Comparison of ENCODE assay signal across 8 cellular contexts in the genomic region with DNA sequence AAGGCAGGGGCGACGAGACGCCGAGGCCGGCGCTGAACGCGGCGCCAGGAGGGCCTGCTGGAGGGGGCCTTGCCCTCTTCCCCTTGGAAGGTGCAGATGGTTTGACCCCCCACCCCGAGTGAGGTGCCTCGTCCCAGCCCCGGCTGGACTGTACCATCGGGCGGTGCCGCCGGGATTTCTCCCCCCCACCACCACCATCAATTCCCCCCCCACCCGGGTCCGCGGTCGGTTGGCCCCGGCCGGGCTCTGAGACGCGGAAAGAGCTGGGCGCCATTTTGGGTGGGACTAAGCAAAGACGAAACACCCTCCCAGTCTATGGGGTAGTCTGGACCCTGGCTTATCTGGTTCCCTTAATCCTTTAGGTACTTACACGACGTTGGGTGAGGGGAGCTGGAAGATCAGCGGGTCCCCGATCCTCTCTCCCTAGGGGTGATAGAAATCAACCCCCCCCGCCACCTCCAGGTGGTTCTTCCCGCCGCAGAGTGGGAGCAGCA. TPM values are rescaled to one million over a fixed set of nuclear protein-coding genes. Genes with fewer than 3 reads are reported as not detected.
DNase-seq lines count a peak whose midpoint lies in the region; ATAC-seq and TF ChIP-seq lines count a peak whose summit lies in the region.

A gene with protein sequence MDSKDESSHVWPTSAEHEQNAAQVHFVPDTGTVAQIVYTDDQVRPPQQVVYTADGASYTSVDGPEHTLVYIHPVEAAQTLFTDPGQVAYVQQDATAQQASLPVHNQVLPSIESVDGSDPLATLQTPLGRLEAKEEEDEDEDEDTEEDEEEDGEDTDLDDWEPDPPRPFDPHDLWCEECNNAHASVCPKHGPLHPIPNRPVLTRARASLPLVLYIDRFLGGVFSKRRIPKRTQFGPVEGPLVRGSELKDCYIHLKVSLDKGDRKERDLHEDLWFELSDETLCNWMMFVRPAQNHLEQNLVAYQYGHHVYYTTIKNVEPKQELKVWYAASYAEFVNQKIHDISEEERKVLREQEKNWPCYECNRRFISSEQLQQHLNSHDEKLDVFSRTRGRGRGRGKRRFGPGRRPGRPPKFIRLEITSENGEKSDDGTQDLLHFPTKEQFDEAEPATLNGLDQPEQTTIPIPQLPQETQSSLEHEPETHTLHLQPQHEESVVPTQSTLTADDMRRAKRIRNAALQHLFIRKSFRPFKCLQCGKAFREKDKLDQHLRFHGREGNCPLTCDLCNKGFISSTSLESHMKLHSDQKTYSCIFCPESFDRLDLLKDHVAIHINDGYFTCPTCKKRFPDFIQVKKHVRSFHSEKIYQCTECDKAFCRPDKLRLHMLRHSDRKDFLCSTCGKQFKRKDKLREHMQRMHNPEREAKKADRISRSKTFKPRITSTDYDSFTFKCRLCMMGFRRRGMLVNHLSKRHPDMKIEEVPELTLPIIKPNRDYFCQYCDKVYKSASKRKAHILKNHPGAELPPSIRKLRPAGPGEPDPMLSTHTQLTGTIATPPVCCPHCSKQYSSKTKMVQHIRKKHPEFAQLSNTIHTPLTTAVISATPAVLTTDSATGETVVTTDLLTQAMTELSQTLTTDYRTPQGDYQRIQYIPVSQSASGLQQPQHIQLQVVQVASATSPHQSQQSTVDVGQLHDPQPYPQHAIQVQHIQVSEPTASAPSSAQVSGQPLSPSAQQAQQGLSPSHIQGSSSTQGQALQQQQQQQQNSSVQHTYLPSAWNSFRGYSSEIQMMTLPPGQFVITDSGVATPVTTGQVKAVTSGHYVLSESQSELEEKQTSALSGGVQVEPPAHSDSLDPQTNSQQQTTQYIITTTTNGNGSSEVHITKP (minus strand): TSS at position 484 of the 494 bp plus-strand sequence. CDS start 41,871 bp downstream, outside the sequence.

- H3K36me3 Mint-ChIP-seq in activated CD4-positive, alpha-beta T cell treated with anti-CD3 and anti-CD28 coated beads, Interleukin-2, amount 10 ng/mL, durations not matched to agents 24 days and 14 days (ENCODE audit: low read depth): peaks cover 6% of the 10 kb centered on the region

- H3K4me1 Mint-ChIP-seq in activated CD4-positive, alpha-beta T cell treated with anti-CD3 and anti-CD28 coated beads, Interleukin-2, amount 10 ng/mL, durations not matched to agents 24 days and 14 days: peaks cover 18% of the 10 kb centered on the region

- H3K4me1 ChIP-seq in left lung: peaks cover 4 to 36% of the 10 kb centered on the region in 2 donors

- H3K9me3 Mint-ChIP-seq in activated CD4-positive, alpha-beta T cell treated with anti-CD3 and anti-CD28 coated beads, Interleukin-2, amount 10 ng/mL, durations not matched to agents 24 days and 14 days: no peaks in the 10 kb centered on the region

- no peaks in the 10 kb centered on the region for H3K27me3 ChIP-seq in left lung

- intact Hi-C loops in activated CD4-positive, alpha-beta T cell treated with anti-CD3 and anti-CD28 coated beads, Interleukin-2, amount 10 ng/mL, durations not matched to agents 24 days and 14 days (cut with micrococcal nuclease): loop anchor here (5.0 kb wide), 2 partner anchors 80 to 120 kb away; no protein-coding TSS in a partner anchor
- intact Hi-C loops in left lung (cut with DNase I): loop anchor here in 1 of 2 donors (5.0 to 10.0 kb wide), 2 partner anchors 72 to 120 kb away; no protein-coding TSS in a partner anchor

- no peaks in the 10 kb centered on the region for H3K9me3 ChIP-seq in left lung

- H3K4me3 ChIP-seq in AG09309 (ENCODE audit: control insufficient read depth, low read depth, low read length): peak within 1 kb of the TSS; percentile 62
- H3K4me3 ChIP-seq in left lung: peak within 1 kb of the TSS; percentile 59 to 78

- H3K27ac Mint-ChIP-seq in activated CD4-positive, alpha-beta T cell treated with anti-CD3 and anti-CD28 coated beads, Interleukin-2, amount 10 ng/mL, durations not matched to agents 24 days and 14 days: peak within 1 kb of the TSS; percentile 100

- no peak for TF ChIP-seq CTCF in AG09309 (IDR thresholded peaks at IDR 0.05; ENCODE audit: control insufficient read depth, insufficient read depth, low read depth, low read length, missing control alignments)
- no peak for TF ChIP-seq CTCF in left lung (IDR thresholded peaks at IDR 0.05)

- peaks cover 3% of the 10 kb centered on the region for H3K27me3 Mint-ChIP-seq in activated CD4-positive, alpha-beta T cell treated with anti-CD3 and anti-CD28 coated beads, Interleukin-2, amount 10 ng/mL, durations not matched to agents 24 days and 14 days

- H3K27ac ChIP-seq in left lung: peak within 1 kb of the TSS; percentile 100

- DNase-seq in AG09309 (ENCODE audit: low read depth) (peak; percentile 77), NCI-H460 (ENCODE audit: extremely low read depth, low read depth) (peak; percentile 81), dedifferentiated amniotic fluid mesenchymal stem cell (ENCODE audit: extremely low spot score) (peak; percentile 86), left lung (peak in 1 of 2 donors; percentile 91)
- peak; percentile 96 for DNase-seq in activated CD4-positive, alpha-beta T cell treated with anti-CD3 and anti-CD28 coated beads, Interleukin-2, amount 10 ng/mL, durations not matched to agents 24 days and 14 days
- peak; percentile 91 for DNase-seq in stimulated activated CD4-positive, alpha-beta T cell treated with anti-CD3 and anti-CD28 coated beads, Interleukin-4, amount 100 ng/mL, for 1 hour

- H3K36me3 ChIP-seq in left lung: no peaks in the 10 kb centered on the region

- H3K4me3 Mint-ChIP-seq in activated CD4-positive, alpha-beta T cell treated with anti-CD3 and anti-CD28 coated beads, Interleukin-2, amount 10 ng/mL, durations not matched to agents 24 days and 14 days: peak within 1 kb of the TSS; percentile 98

- ATAC-seq in GM19023 (IDR thresholded peaks at IDR 0.05; ENCODE audit: unreplicated experiment): peak; percentile 42
- peak; percentile 46 for ATAC-seq in HG03175 (IDR thresholded peaks at IDR 0.05; ENCODE audit: unreplicated experiment)
- peak; percentile 85 for ATAC-seq in left lung

RNA-seq across cellular contexts. Expression of the gene that starts here (rescaled TPM):
- 3.9 and 4.8 TPM in 2 replicates for total RNA-seq in NCI-H460 (2014; rRNA removed; shearing (Covaris generic))
- 4.5 and 7.2 TPM in 2 replicates for polyA plus RNA-seq in NCI-H460 (2014; cell fraction: nucleus; rRNA removed)
- 15.9 and 16.1 TPM in 2 replicates for total RNA-seq in activated CD4-positive, alpha-beta T cell treated with anti-CD3 and anti-CD28 coated beads, Interleukin-2, amount 10 ng/mL, durations not matched to agents 24 days and 14 days
- total RNA-seq in left lung: 10 to 100 TPM in 1 of 2 donors, 1 to 10 TPM in 1; 8.0 to 15.9 TPM
